11 cellular contexts compared by ENCODE assay signal in genomic region chr13:46178143-46178542, GRCh38. TPM values are rescaled to one million over a fixed set of nuclear protein-coding genes. Genes with fewer than 3 reads are reported as not detected.
DNase-seq lines count a peak whose midpoint lies in the region; ATAC-seq and TF ChIP-seq lines count a peak whose summit lies in the region.
"Had no signal": no experiment of that assay in that cellular context is flagged by ENCODE, and none has a peak within 500 bp of the region (broad histone marks: within the 10 kb centered on the region; RNA-seq: fewer than 3 reads in every experiment).

No MANE protein-coding gene starts in this region.

- TF ChIP-seq POLR2A in erythroblast (IDR thresholded peaks at IDR 0.05; ENCODE audit: low read length): no peak

- ATAC-seq in left ventricle myocardium superior (peak; percentile 55), Right ventricle myocardium inferior (no peak), GM19324 (IDR thresholded peaks at IDR 0.05; ENCODE audit: low FRiP score, unreplicated experiment) (no peak), HG02610 (IDR thresholded peaks at IDR 0.05; ENCODE audit: unreplicated experiment) (no peak)

- DNase-seq in left ventricle myocardium superior (no peak), Right ventricle myocardium inferior (ENCODE audit: missing footprints) (no peak), SIG-M5 (lab: John Stamatoyannopoulos, UW) (peak; percentile 48), erythroblast (lab: John Stamatoyannopoulos, UW) (peak; percentile 77 to 85), NCI-H226 (no peak)
- no peak for DNase-seq in stimulated activated CD4-positive, alpha-beta T cell treated with anti-CD3 and anti-CD28 coated beads, Interleukin-4, amount 100 ng/mL, for 4 hours
- DNase-seq: NCI-H2081 treated with DMSO at 0.1 percent for 48 hours, SHP77 treated with DMSO at 0.1 percent for 48 hours, thyroid gland had no signal

- intact Hi-C loops in left ventricle myocardium superior (cut with micrococcal nuclease) (no loop called here), Right ventricle myocardium inferior (cut with DNase I) (no loop called here)

RNA-seq across cellular contexts. Expression of gene LCP1, which starts 3.8 kb away (rescaled TPM):
- total RNA-seq in left ventricle myocardium superior (22.9 TPM), Right ventricle myocardium inferior (26.4 TPM)

RNA-seq across cellular contexts. Expression of gene LRRC63, which starts 33.6 kb away (rescaled TPM):
- 0.17 TPM for total RNA-seq in left ventricle myocardium superior
- total RNA-seq in Right ventricle myocardium inferior: not detected

Comparison
In these comparisons a context has a peak if more than half of its experiments do, and no peak if none do; other contexts are left out.
1. DNase-seq: peak in SIG-M5 (single experiment) and erythroblast (2 of 2); none in left ventricle myocardium superior (single experiment), Right ventricle myocardium inferior (single experiment), stimulated activated CD4-positive, alpha-beta T cell treated with anti-CD3 and anti-CD28 coated beads, Interleukin-4, amount 100 ng/mL, for 4 hours (0 of 2) and NCI-H226 (single experiment).